In genomic region chr11:27462543-27462942, GRCh38 we compare ENCODE assay signal across 22 cellular contexts. TPM values are rescaled to one million over a fixed set of nuclear protein-coding genes. Genes with fewer than 3 reads are reported as not detected.
DNase-seq lines count a peak whose midpoint lies in the region; ATAC-seq and TF ChIP-seq lines count a peak whose summit lies in the region.
"Had no signal": no experiment of that assay in that cellular context is flagged by ENCODE, and none has a peak within 500 bp of the region (broad histone marks: within the 10 kb centered on the region; RNA-seq: fewer than 3 reads in every experiment).

No MANE protein-coding gene starts in this region.

- H3K4me1 ChIP-seq in body of pancreas (peaks cover 95% of the 10 kb centered on the region), tibial nerve (peaks cover 0 to 31% (median 12%) of the 10 kb centered on the region in 4 donors)

- H3K27ac ChIP-seq in body of pancreas (peak overlapping the region; percentile 22 to 99 (median 96)), tibial nerve (no peak overlapping the region)
- H3K27ac ChIP-seq: right atrium auricular region had no signal

- in situ Hi-C loops in Caki2 (cut with HindIII; ENCODE audit: low pct_unique_long_range_greater_than_20kb, low sequenced_read_pairs), result loop anchor here (25.0 kb wide), 1 partner anchor 275 kb away; no protein-coding TSS in a partner anchor

- no peaks in the 10 kb centered on the region for H3K9me3 ChIP-seq in body of pancreas
- H3K9me3 ChIP-seq in tibial nerve, result no peaks in the 10 kb centered on the region
- H3K9me3 ChIP-seq: right atrium auricular region had no signal

- TF ChIP-seq CTCF in NB4 (IDR thresholded peaks at IDR 0.05; ENCODE audit: low read depth, low read length) (no peak), body of pancreas (IDR thresholded peaks at IDR 0.05) (no peak), tibial nerve (IDR thresholded peaks at IDR 0.05) (no peak)

- TF ChIP-seq EP300 in tibial nerve (IDR thresholded peaks at IDR 0.05), result no peak

- H3K36me3 ChIP-seq in body of pancreas (replicated peaks in 1 of 2; ENCODE audit: insufficient read depth in 1 of 2, low read depth in 2 of 2) (no peaks in the 10 kb centered on the region), tibial nerve (no peaks in the 10 kb centered on the region)
- H3K36me3 ChIP-seq: neural progenitor cell, right atrium auricular region had no signal

- intact Hi-C loops in body of pancreas (cut with DNase I), result no loop called here

- DNase-seq in Caki2 (ENCODE audit: low read depth), result peak; percentile 46
- peak; percentile 30 for DNase-seq in NB4 (ENCODE audit: low read depth)
- no peak for DNase-seq in body of pancreas
- peak; percentile 52 for DNase-seq in iris pigment epithelial cell (ENCODE audit: low read depth)
- DNase-seq in tibial nerve (ENCODE audit: low spot score in 2 of 2), result no peak
- no peak for DNase-seq in NCI-H510A (lab: John Stamatoyannopoulos, UW)
- DNase-seq: ACHN; activated CD4-positive, alpha-beta T cell treated with anti-CD3 and anti-CD28 coated beads for 36 hours; activated CD8-positive, alpha-beta memory T cell treated with anti-CD3 and anti-CD28 coated beads, Interleukin-2, amount 50 U/mL, for 4 hours; activated effector memory CD4-positive, alpha-beta T cell treated with anti-CD3 and anti-CD28 coated beads, Interleukin-2, amount 50 U/mL, for 16 hours; amygdala; DMS79 treated with DMSO at 0.1 percent for 48 hours; immature natural killer cell; NCI-H1930; NCI-H446; SIG-M5; stimulated activated naive CD8-positive, alpha-beta T cell treated with anti-CD3 and anti-CD28 coated beads, Interleukin-15, Interleukin-2, amounts not matched to agents 100 U/mL and 50 U/mL, for 24 hours; T-helper 9 cell had no signal

- H3K27me3 ChIP-seq in body of pancreas (no peaks in the 10 kb centered on the region), tibial nerve (no peaks in the 10 kb centered on the region)
- H3K27me3 ChIP-seq: neural progenitor cell, right atrium auricular region had no signal

- H3K4me3 ChIP-seq in NB4 (ENCODE audit: low read depth, low read length) (no peak overlapping the region), body of pancreas (no peak overlapping the region), tibial nerve (no peak overlapping the region)
- H3K4me3 ChIP-seq: neural progenitor cell, right atrium auricular region had no signal

- no peak for TF ChIP-seq POLR2A in NB4 (IDR thresholded peaks at IDR 0.05; ENCODE audit: extremely low read depth, insufficient read length)
- no peak for TF ChIP-seq POLR2A in body of pancreas (IDR thresholded peaks at IDR 0.05)
- TF ChIP-seq POLR2A in tibial nerve (IDR thresholded peaks at IDR 0.05), result no peak
- no peak for TF ChIP-seq POLR2A in GM18505 (IDR thresholded peaks at IDR 0.05; ENCODE audit: borderline replicate concordance, extremely low read depth, insufficient read depth, insufficient read length)

- ATAC-seq in body of pancreas (no peak), GM18505 (IDR thresholded peaks at IDR 0.05; ENCODE audit: unreplicated experiment) (no peak), HG03469 (IDR thresholded peaks at IDR 0.05; ENCODE audit: unreplicated experiment) (no peak)
- ATAC-seq: activated CD4-positive, alpha-beta T cell treated with anti-CD3 and anti-CD28 coated beads for 36 hours; stimulated activated naive CD8-positive, alpha-beta T cell treated with anti-CD3 and anti-CD28 coated beads, Interleukin-15, Interleukin-2, amounts not matched to agents 100 U/mL and 50 U/mL, for 24 hours had no signal

- WGBS in body of pancreas, 2 donors, result 19 to 24% methylated on average over 5 of the region's 5 CpGs
- 53 to 67% methylated on average over 5 of the region's 5 CpGs for WGBS in tibial nerve, 2 donors

RNA-seq across cellular contexts. Expression of gene LGR4, which starts 10.0 kb away (rescaled TPM):
- 56.9 and 58.4 TPM in 2 replicates for total RNA-seq in Caki2 (2014; rRNA removed; shearing (Covaris generic); ENCODE audit: low replicate concordance)
- 100 to 1,000 TPM; 120 to 145 TPM for total RNA-seq in body of pancreas
- total RNA-seq in tibial nerve, result 10 to 100 TPM; 26.5 to 51.3 (median 31.9) TPM

RNA-seq across cellular contexts. Expression of gene LIN7C, which starts 44.0 kb away (rescaled TPM):
- total RNA-seq in Caki2 (2014; rRNA removed; shearing (Covaris generic); ENCODE audit: low replicate concordance), result 11.9 and 15.5 TPM in 2 replicates
- total RNA-seq in body of pancreas, result 10 to 100 TPM; 17.5 to 27.8 TPM
- 10 to 100 TPM; 25.7 to 41.5 (median 36.2) TPM for total RNA-seq in tibial nerve

Comparison
In these comparisons a context has a peak if more than half of its experiments do, and no peak if none do; other contexts are left out.
1. DNase-seq: peak in Caki2 (single experiment), NB4 (single experiment) and iris pigment epithelial cell (single experiment); none in body of pancreas (0 of 4), tibial nerve (0 of 2) and NCI-H510A (single experiment).
2. H3K27ac ChIP-seq: peak in body of pancreas (4 of 4); none in tibial nerve (0 of 4).